In genomic region chr1:165842363-165843129, GRCh38 we compare ENCODE assay signal across 9 cellular contexts. TPM values are rescaled to one million over a fixed set of nuclear protein-coding genes. Genes with fewer than 3 reads are reported as not detected.
DNase-seq lines count a peak whose midpoint lies in the region; ATAC-seq, FAIRE-seq and TF ChIP-seq lines count a peak whose summit lies in the region.
"Had no signal": no experiment of that assay in that cellular context is flagged by ENCODE, and none has a peak within 500 bp of the region (broad histone marks: within the 10 kb centered on the region; RNA-seq: fewer than 3 reads in every experiment).

No MANE protein-coding gene starts in this region.

- no peak for FAIRE-seq in astrocyte (lab: Jason Lieb, UNC)

- peak; percentile 59 for ATAC-seq in GM21737 (IDR thresholded peaks at IDR 0.05; ENCODE audit: unreplicated experiment)

- no peak overlapping the region for H2AFZ ChIP-seq in astrocyte (ENCODE audit: low read depth, low read length)
- H2AFZ ChIP-seq in neural progenitor cell (replicated peaks), result no peak overlapping the region

- 14 to 26% (median 21%) methylated on average over 5 of the region's 5 CpGs for WGBS in spleen, 5 donors

- H3K36me3 Mint-ChIP-seq in astrocyte (ENCODE audit: low read depth, unreplicated experiment) (peaks cover 7% of the 10 kb centered on the region), neural progenitor cell (peaks cover 21% of the 10 kb centered on the region)

- peak overlapping the region; percentile 18 for H3K4me3 ChIP-seq in astrocyte (ENCODE audit: insufficient read depth, low read depth, low read length)
- no peak overlapping the region for H3K4me3 ChIP-seq in neural progenitor cell
- H3K4me3 ChIP-seq in spleen, result no peak overlapping the region

- H3K9me3 ChIP-seq in astrocyte (ENCODE audit: insufficient read depth, low read depth, low read length), result no peaks in the 10 kb centered on the region
- H3K9me3 ChIP-seq in neural progenitor cell (ENCODE audit: low read depth), result no peaks in the 10 kb centered on the region
- no peaks in the 10 kb centered on the region for H3K9me3 ChIP-seq in spleen

- no peak overlapping the region for H3K4me3 Mint-ChIP-seq in astrocyte (ENCODE audit: unreplicated experiment)
- no peak overlapping the region for H3K4me3 Mint-ChIP-seq in neural progenitor cell

- H3F3A ChIP-seq in neural progenitor cell (ENCODE audit: low read depth), result no peaks in the 10 kb centered on the region

- H3K4me1 Mint-ChIP-seq in astrocyte (ENCODE audit: low read depth, unreplicated experiment), result peaks cover 46% of the 10 kb centered on the region
- H3K4me1 Mint-ChIP-seq in neural progenitor cell, result peaks cover 36% of the 10 kb centered on the region

- H3K27me3 Mint-ChIP-seq in astrocyte (ENCODE audit: low read depth, unreplicated experiment) (no peaks in the 10 kb centered on the region), neural progenitor cell (ENCODE audit: insufficient read depth, low read depth) (no peaks in the 10 kb centered on the region)

- intact Hi-C loops in spleen (cut with DNase I; ENCODE audit: low total_unique reads), result no loop called here

- no peak for TF ChIP-seq POLR2A in spleen (IDR thresholded peaks at IDR 0.05)

- H3K9me3 Mint-ChIP-seq in astrocyte (ENCODE audit: unreplicated experiment), result peaks cover 1% of the 10 kb centered on the region
- H3K9me3 Mint-ChIP-seq in neural progenitor cell, result peaks cover 9% of the 10 kb centered on the region

- DNase-seq in DMS 273 (lab: John Stamatoyannopoulos, UW; ENCODE audit: unreplicated experiment) (peak; percentile 23), DMS 273 treated with DMSO at 0.1 percent for 48 hours (lab: John Stamatoyannopoulos, UW) (no peak), MV-4-11 (lab: John Stamatoyannopoulos, UW) (peak; percentile 76), astrocyte (ENCODE audit: low read depth) (peak; percentile 36), neural progenitor cell (ENCODE audit: low spot score) (no peak), spleen (no peak), SKM-1 treated with dmso at 0.1 percent for 144 hours (lab: John Stamatoyannopoulos, UW; ENCODE audit: unreplicated experiment) (no peak)

- peak overlapping the region; percentile 0 for H3K9ac ChIP-seq in astrocyte (ENCODE audit: low read length)
- H3K9ac ChIP-seq in neural progenitor cell, result no peak overlapping the region

- H3K4me2 ChIP-seq in astrocyte (ENCODE audit: low read length) (peak overlapping the region; percentile 61), neural progenitor cell (no peak overlapping the region)

- H3K27me3 ChIP-seq in astrocyte (ENCODE audit: insufficient read depth, low read length) (no peaks in the 10 kb centered on the region), neural progenitor cell (no peaks in the 10 kb centered on the region), spleen (replicated peaks in 1 of 7) (no peaks in the 10 kb centered on the region)

- no peak overlapping the region for H3K27ac ChIP-seq in astrocyte (ENCODE audit: low read depth, low read length)
- no peak overlapping the region for H3K27ac ChIP-seq in neural progenitor cell
- no peak overlapping the region for H3K27ac ChIP-seq in spleen
- H3K27ac ChIP-seq: 22Rv1 had no signal

- peaks cover 93% of the 10 kb centered on the region for H4K20me1 ChIP-seq in astrocyte (ENCODE audit: insufficient read depth, low read length)
- H4K20me1 ChIP-seq in neural progenitor cell (ENCODE audit: low read depth), result peaks cover 93% of the 10 kb centered on the region

- TF ChIP-seq CTCF in astrocyte (IDR thresholded peaks at IDR 0.05; ENCODE audit: insufficient read depth, low read depth, low read length) (no peak), neural progenitor cell (IDR thresholded peaks at IDR 0.05) (no peak), spleen (IDR thresholded peaks at IDR 0.05 in 8 of 11, conservative IDR thresholded peaks at IDR 0.05 in 3 of 11) (no peak)

- H3K36me3 ChIP-seq in astrocyte (ENCODE audit: insufficient read depth, low read length), result no peaks in the 10 kb centered on the region
- H3K36me3 ChIP-seq in neural progenitor cell, result no peaks in the 10 kb centered on the region
- H3K36me3 ChIP-seq in spleen, result no peaks in the 10 kb centered on the region

- peak overlapping the region; percentile 34 for H3K27ac Mint-ChIP-seq in astrocyte (ENCODE audit: unreplicated experiment)
- H3K27ac Mint-ChIP-seq in neural progenitor cell, result peak overlapping the region; percentile 3

- H3K4me1 ChIP-seq in astrocyte (ENCODE audit: insufficient read depth, low read length) (peaks cover 27% of the 10 kb centered on the region), neural progenitor cell (no peaks in the 10 kb centered on the region), spleen (peaks cover 4 to 24% (median 10%) of the 10 kb centered on the region in 6 donors)

- peaks cover 99% of the 10 kb centered on the region for H3K79me2 ChIP-seq in astrocyte (ENCODE audit: insufficient read depth, low read length)
- peaks cover 100% of the 10 kb centered on the region for H3K79me2 ChIP-seq in neural progenitor cell (ENCODE audit: low read depth)

RNA-seq across cellular contexts. Expression of gene UCK2, which starts 15.1 kb away (rescaled TPM):
- total RNA-seq in astrocyte (111 TPM in 2 replicates), neural progenitor cell (ENCODE audit: low replicate concordance) (43.8 and 67.6 TPM in 2 replicates), spleen (10 to 100 TPM; 15.3 to 18.3 (median 16.5) TPM)
- 10 to 100 TPM in 2 of 3 donors, 1 to 10 TPM in 1; 9.8 to 10.5 (median 10.4) TPM for polyA plus RNA-seq in spleen

Comparison
In these comparisons a context has a peak if more than half of its experiments do, and no peak if none do; other contexts are left out.
1. DNase-seq: peak in DMS 273 (single experiment), MV-4-11 (single experiment) and astrocyte (single experiment); none in DMS 273 treated with DMSO at 0.1 percent for 48 hours (single experiment), neural progenitor cell (single experiment), spleen (single experiment) and SKM-1 treated with dmso at 0.1 percent for 144 hours (single experiment).